8 cellular contexts compared by ENCODE assay signal in genomic region chr1:31789259-31790065, GRCh38. TPM values are rescaled to one million over a fixed set of nuclear protein-coding genes. Genes with fewer than 3 reads are reported as not detected.
DNase-seq lines count a peak whose midpoint lies in the region; ATAC-seq and TF ChIP-seq lines count a peak whose summit lies in the region.

No MANE protein-coding gene starts in this region.

- TF ChIP-seq CTCF in GM12874 (IDR thresholded peaks at IDR 0.05; ENCODE audit: insufficient read depth, low read depth, low read length) (peak; percentile 94), kidney epithelial cell (IDR thresholded peaks at IDR 0.05; ENCODE audit: insufficient read depth, low read length, poor library complexity, severe bottlenecking) (peak; percentile 99)

- DNase-seq in NCI-H2227 treated with DMSO at 0.1 percent for 48 hours (lab: John Stamatoyannopoulos, UW) (peak; percentile 71), cerebellar cortex (ENCODE audit: low spot score) (peak; percentile 92), kidney epithelial cell (ENCODE audit: low read depth) (peak; percentile 49)
- peak; percentile 99 for DNase-seq in activated CD4-positive, CD25-positive, alpha-beta regulatory T cell treated with anti-CD3 and anti-CD28 coated beads, Interleukin-2, amount 50 U/mL, for 72 hours
- DNase-seq in stimulated activated CD4-positive, alpha-beta T cell treated with anti-CD3 and anti-CD28 coated beads, Interleukin-12 subunit alpha, Interleukin-12 subunit beta, amount 100 ng/mL, for 48 hours (ENCODE audit: low read depth in 2 of 3, low spot score in 1 of 3), result peak; percentile 89 to 100 (median 96)

- ATAC-seq in HG03135 (IDR thresholded peaks at IDR 0.05; ENCODE audit: unreplicated experiment), result peak; percentile 50
- ATAC-seq in GM19328 (IDR thresholded peaks at IDR 0.05; ENCODE audit: unreplicated experiment), result no peak

- H3K27me3 ChIP-seq in kidney epithelial cell (ENCODE audit: control insufficient read depth, insufficient read depth, low read length), result no peaks in the 10 kb centered on the region

- no peaks in the 10 kb centered on the region for H3K36me3 ChIP-seq in kidney epithelial cell (ENCODE audit: control insufficient read depth, insufficient read depth, low read length)

- H3K4me3 ChIP-seq in kidney epithelial cell (ENCODE audit: low read depth, low read length), result peak overlapping the region; percentile 53

RNA-seq across cellular contexts. Expression of gene ADGRB2, which starts 25.3 kb away (rescaled TPM):
- total RNA-seq in kidney epithelial cell, result 1.5 and 2.6 TPM in 2 replicates

RNA-seq across cellular contexts. Expression of gene SPOCD1, which starts 26.4 kb away (rescaled TPM):
- 29.4 and 31.8 TPM in 2 replicates for total RNA-seq in kidney epithelial cell

Comparison
In these comparisons a context has a peak if more than half of its experiments do, and no peak if none do; other contexts are left out.
1. DNase-seq: peak in every context shown above with its lines; median percentile 99 in activated CD4-positive, CD25-positive, alpha-beta regulatory T cell treated with anti-CD3 and anti-CD28 coated beads, Interleukin-2, amount 50 U/mL, for 72 hours; 96 in stimulated activated CD4-positive, alpha-beta T cell treated with anti-CD3 and anti-CD28 coated beads, Interleukin-12 subunit alpha, Interleukin-12 subunit beta, amount 100 ng/mL, for 48 hours; 92 in cerebellar cortex; 71 in NCI-H2227 treated with DMSO at 0.1 percent for 48 hours; 49 in kidney epithelial cell.